Comparison of ENCODE assay signal across 19 cellular contexts in the genomic region with DNA sequence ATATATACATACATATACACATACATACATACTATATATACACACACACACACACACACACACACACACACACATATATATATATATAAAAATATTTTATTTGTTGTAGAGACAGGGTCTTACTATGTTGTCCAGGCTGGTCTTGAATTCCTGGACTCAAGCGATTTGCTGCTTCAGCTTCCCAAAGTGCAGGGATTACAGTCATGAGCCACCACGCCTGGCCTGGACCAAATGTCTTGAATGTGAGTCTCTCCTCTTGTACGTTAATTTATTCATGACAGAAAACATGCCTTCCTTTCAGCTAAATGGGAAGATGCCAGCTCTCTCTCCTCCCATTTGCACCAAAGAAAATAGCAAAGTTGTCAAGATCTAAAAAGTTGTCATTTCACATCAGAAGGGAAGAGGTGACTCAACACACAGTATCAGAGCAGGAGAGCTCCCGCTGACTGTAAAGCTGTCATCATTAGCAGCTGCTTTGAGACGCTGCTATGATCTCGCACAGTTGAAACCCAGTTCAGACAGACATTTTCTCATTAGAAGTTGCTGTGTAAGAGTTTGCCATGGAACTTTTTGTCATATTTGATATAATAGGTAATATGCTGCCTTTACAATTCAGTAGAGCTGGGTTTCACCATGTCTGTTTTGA.
DNase-seq lines count a peak whose midpoint lies in the region; ATAC-seq, FAIRE-seq and TF ChIP-seq lines count a peak whose summit lies in the region.
"Had no signal": no experiment of that assay in that cellular context is flagged by ENCODE, and none has a peak within 500 bp of the region (broad histone marks: within the 10 kb centered on the region; RNA-seq: fewer than 3 reads in every experiment).

No MANE protein-coding gene starts in this region.

- no peak for ATAC-seq in GM19351 (IDR thresholded peaks at IDR 0.05; ENCODE audit: unreplicated experiment)
- ATAC-seq: esophagus mucosa, Panc1 had no signal

- TF ChIP-seq CTCF in HL-60 (IDR thresholded peaks at IDR 0.05; ENCODE audit: insufficient read depth, low read length), result no peak

- intact Hi-C loops in activated CD4-positive, alpha-beta T cell treated with anti-CD3 and anti-CD28 coated beads, Interleukin-2, amount 10 ng/mL, durations not matched to agents 24 days and 14 days (cut with micrococcal nuclease), result no loop called here

- DNase-seq in activated CD4-positive, alpha-beta T cell treated with anti-CD3 and anti-CD28 coated beads, Interleukin-2, amount 10 ng/mL, durations not matched to agents 24 days and 14 days, result no peak
- no peak for DNase-seq in activated CD4-positive, alpha-beta T cell treated with anti-CD3 and anti-CD28 coated beads, Interleukin-2, amount 50 U/mL, for 1 hour
- DNase-seq in HL-60 (ENCODE audit: low read depth in 1 of 2, low spot score in 1 of 2) (no peak), amniotic epithelial cell (ENCODE audit: low read depth) (peak; percentile 7), putamen (ENCODE audit: low spot score) (peak; percentile 30), RCC 7860 (ENCODE audit: low spot score) (no peak), NCI-H2029 (lab: John Stamatoyannopoulos, UW) (no peak)
- DNase-seq: DMS79; immature natural killer cell; NCI-H1105; NCI-H2171 treated with DMSO at 0.1 percent for 48 hours; stimulated activated CD4-positive, alpha-beta T cell treated with anti-CD3 and anti-CD28 coated beads, Interleukin-12 subunit alpha, Interleukin-12 subunit beta, amount 100 ng/mL, for 4 hours had no signal

- H3K27ac Mint-ChIP-seq in activated CD4-positive, alpha-beta T cell treated with anti-CD3 and anti-CD28 coated beads, Interleukin-2, amount 10 ng/mL, durations not matched to agents 24 days and 14 days, result peak overlapping the region; percentile 43
- H3K27ac Mint-ChIP-seq: immature natural killer cell, progenitor cell of endocrine pancreas had no signal

- H3K4me3 Mint-ChIP-seq in activated CD4-positive, alpha-beta T cell treated with anti-CD3 and anti-CD28 coated beads, Interleukin-2, amount 10 ng/mL, durations not matched to agents 24 days and 14 days, result peak overlapping the region; percentile 33
- H3K4me3 Mint-ChIP-seq: immature natural killer cell had no signal

- H3K27me3 ChIP-seq in HL-60 (ENCODE audit: insufficient read depth, poor library complexity, severe bottlenecking), result no peaks in the 10 kb centered on the region

- peaks cover 30% of the 10 kb centered on the region for H3K9me3 Mint-ChIP-seq in activated CD4-positive, alpha-beta T cell treated with anti-CD3 and anti-CD28 coated beads, Interleukin-2, amount 10 ng/mL, durations not matched to agents 24 days and 14 days
- H3K9me3 Mint-ChIP-seq: immature natural killer cell had no signal

- peaks cover 83% of the 10 kb centered on the region for H3K36me3 Mint-ChIP-seq in activated CD4-positive, alpha-beta T cell treated with anti-CD3 and anti-CD28 coated beads, Interleukin-2, amount 10 ng/mL, durations not matched to agents 24 days and 14 days (ENCODE audit: low read depth)

- H3K4me1 Mint-ChIP-seq in activated CD4-positive, alpha-beta T cell treated with anti-CD3 and anti-CD28 coated beads, Interleukin-2, amount 10 ng/mL, durations not matched to agents 24 days and 14 days, result peaks cover 59% of the 10 kb centered on the region

- H3K27ac ChIP-seq in HL-60 (replicated peaks), result 0 out of 2 replicates have a peak overlapping the region, but pooled peaks have one; percentile 12
- H3K27ac ChIP-seq: C4-2B had no signal

- no peak overlapping the region for H3K4me3 ChIP-seq in HL-60 (replicated peaks; ENCODE audit: insufficient read depth, low read length)

- no peaks in the 10 kb centered on the region for H3K27me3 Mint-ChIP-seq in activated CD4-positive, alpha-beta T cell treated with anti-CD3 and anti-CD28 coated beads, Interleukin-2, amount 10 ng/mL, durations not matched to agents 24 days and 14 days

- no peak for FAIRE-seq in RCC 7860 (lab: Jason Lieb, UNC)
- FAIRE-seq: H1, TTC549 had no signal

Comparison
In these comparisons a context has a peak if more than half of its experiments do, and no peak if none do; other contexts are left out.
1. DNase-seq: peak in amniotic epithelial cell (single experiment) and putamen (single experiment); none in activated CD4-positive, alpha-beta T cell treated with anti-CD3 and anti-CD28 coated beads, Interleukin-2, amount 10 ng/mL, durations not matched to agents 24 days and 14 days (single experiment), activated CD4-positive, alpha-beta T cell treated with anti-CD3 and anti-CD28 coated beads, Interleukin-2, amount 50 U/mL, for 1 hour (single experiment), HL-60 (0 of 2), RCC 7860 (single experiment) and NCI-H2029 (single experiment).